ENCODE assay signal across 8 cellular contexts in the genomic region with DNA sequence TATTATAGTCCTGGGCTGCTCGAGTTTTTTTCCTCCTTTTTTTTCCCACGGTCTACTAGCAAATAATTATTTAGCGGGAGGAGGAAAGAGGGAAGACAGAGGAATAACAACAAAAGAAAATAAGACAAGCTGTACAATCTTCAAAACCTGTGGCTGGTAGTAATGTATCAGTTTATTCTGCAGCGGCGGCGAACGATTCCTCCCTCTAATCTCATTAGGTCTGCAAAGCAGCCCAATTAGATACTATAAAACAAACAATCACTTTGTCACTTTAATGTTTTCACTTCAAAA. TPM values are rescaled to one million over a fixed set of nuclear protein-coding genes. Genes with fewer than 3 reads are reported as not detected.
DNase-seq lines count a peak whose midpoint lies in the region; ATAC-seq, FAIRE-seq and TF ChIP-seq lines count a peak whose summit lies in the region.

No MANE protein-coding gene starts in this region.

- POLR2A ChIA-PET in GM12878 (lab: Charles Lee), result interaction anchor here (0.7 to 1.9 kb wide), 7 partner anchors 8 to 121 kb away, joined by 3 to 9 read pairs (median 3); no protein-coding TSS in a partner anchor

- H3K27ac ChIP-seq in GM12878 (ENCODE audit: control insufficient read depth, insufficient read depth), result peak overlapping the region; percentile 25; the same call in 1 of the 2 replicates

- H3K4me1 Mint-ChIP-seq in stimulated activated naive CD8-positive, alpha-beta T cell treated with anti-CD3 and anti-CD28 coated beads, Interleukin-15, Interleukin-2, amounts not matched to agents 100 ng/mL and 50 ng/mL, for 24 hours (ENCODE audit: low read depth), result peaks cover 56% of the 10 kb centered on the region

- H3K27me3 Mint-ChIP-seq in stimulated activated naive CD8-positive, alpha-beta T cell treated with anti-CD3 and anti-CD28 coated beads, Interleukin-15, Interleukin-2, amounts not matched to agents 100 ng/mL and 50 ng/mL, for 24 hours, result peaks cover 18% of the 10 kb centered on the region

- TF ChIP-seq POLR2A in GM12878 (IDR thresholded peaks at IDR 0.05; ENCODE audit: low read depth, low read length), result no peak

- H3K4me3 ChIP-seq in GM12878 (peak overlapping the region; percentile 69), mononuclear cell (ENCODE audit: low read length) (peak overlapping the region; percentile 82)

- H3K9me3 ChIP-seq in GM12878 (replicated peaks; ENCODE audit: control insufficient read depth, insufficient read depth, low read length), result no peaks in the 10 kb centered on the region
- H3K9me3 ChIP-seq in mononuclear cell (ENCODE audit: low read depth, low read length), result no peaks in the 10 kb centered on the region

- H3K9ac ChIP-seq in GM12878 (ENCODE audit: control insufficient read depth, insufficient read depth, low read length), result peak overlapping the region; percentile 75

- FAIRE-seq in GM12878 (lab: Jason Lieb, UNC), result no peak

- SMC1A ChIA-PET in GM12878 (lab: Charles Lee; ENCODE audit: uncharacterized antibody, unreplicated experiment), result interaction anchor here (0.9 to 4.6 kb wide), 13 partner anchors 19 to 635 kb away, joined by 3 to 12 read pairs (median 4); no protein-coding TSS in a partner anchor

- BruUV-seq in GM12878 (replicated peaks; lab: Mats Ljungman, UMichigan), result TSS peak; percentile 98

- RAD21 ChIA-PET in GM12878 (lab: Charles Lee; ENCODE audit: unreplicated experiment), result interaction anchor here (0.7 to 5.3 kb wide), 21 partner anchors 13 to 522 kb away, joined by 3 to 34 read pairs (median 5); no protein-coding TSS in a partner anchor

- H3K79me2 ChIP-seq in GM12878 (ENCODE audit: control insufficient read depth, insufficient read depth, low read length), result peaks cover 41% of the 10 kb centered on the region

- CTCF ChIA-PET in GM12878 (lab: Yijun Ruan, JAX), result interaction anchor here (0.5 to 4.2 kb wide), 22 partner anchors 13 to 526 kb away, joined by 3 to 23 read pairs (median 4); no protein-coding TSS in a partner anchor

- no peak for DNase-seq in stimulated activated naive CD8-positive, alpha-beta T cell treated with anti-CD3 and anti-CD28 coated beads, Interleukin-15, Interleukin-2, amounts not matched to agents 100 U/mL and 50 U/mL, for 24 hours
- DNase-seq in GM12878 (ENCODE audit: low read depth, low spot score), result no peak
- no peak for DNase-seq in dermis blood vessel endothelial cell
- no peak for DNase-seq in stimulated activated CD8-positive, alpha-beta memory T cell treated with anti-CD3 and anti-CD28 coated beads, Interleukin-4, amount 100 ng/mL, for 48 hours
- DNase-seq in left lobe of liver (ENCODE audit: low spot score), result no peak

- in situ Hi-C loops in GM12878 (cut with MboI), result no loop called here

- ATAC-seq in stimulated activated naive CD8-positive, alpha-beta T cell treated with anti-CD3 and anti-CD28 coated beads, Interleukin-15, Interleukin-2, amounts not matched to agents 100 U/mL and 50 U/mL, for 24 hours, result no peak
- ATAC-seq in GM12878 (no peak), HG03442 (IDR thresholded peaks at IDR 0.05; ENCODE audit: unreplicated experiment) (no peak), left lobe of liver (no peak)

- H3K27me3 ChIP-seq in GM12878 (replicated peaks in 1 of 2; ENCODE audit: control insufficient read depth in 2 of 2, insufficient read depth in 2 of 2, low read length in 1 of 2) (peaks cover 3 to 8% of the 10 kb centered on the region in 2 experiments; a peak in 3 of 4 replicates), mononuclear cell (ENCODE audit: insufficient read depth, low read length) (peaks cover 14% of the 10 kb centered on the region)

- peaks cover 18% of the 10 kb centered on the region for H3K36me3 Mint-ChIP-seq in stimulated activated naive CD8-positive, alpha-beta T cell treated with anti-CD3 and anti-CD28 coated beads, Interleukin-15, Interleukin-2, amounts not matched to agents 100 ng/mL and 50 ng/mL, for 24 hours (ENCODE audit: low read depth)

- peak overlapping the region; percentile 89 for H3K4me3 Mint-ChIP-seq in stimulated activated naive CD8-positive, alpha-beta T cell treated with anti-CD3 and anti-CD28 coated beads, Interleukin-15, Interleukin-2, amounts not matched to agents 100 ng/mL and 50 ng/mL, for 24 hours

- H3K36me3 ChIP-seq in GM12878 (ENCODE audit: control insufficient read depth in 2 of 2, insufficient read depth in 2 of 2, low read length in 1 of 2), result peaks cover 0 to 4% of the 10 kb centered on the region in 2 experiments; a peak in 1 of 4 replicates

- H3K4me2 ChIP-seq in GM12878 (ENCODE audit: control insufficient read depth, insufficient read depth), result peak overlapping the region; percentile 81

- 2% methylated on average over 7 of the region's 7 CpGs for WGBS in GM12878 (ENCODE audit: insufficient coverage, insufficient replicate concordance, low lambda C conversion rate, missing lambda C conversion rate)

- H3K27ac Mint-ChIP-seq in stimulated activated naive CD8-positive, alpha-beta T cell treated with anti-CD3 and anti-CD28 coated beads, Interleukin-15, Interleukin-2, amounts not matched to agents 100 ng/mL and 50 ng/mL, for 24 hours, result peak overlapping the region; percentile 93

- intact Hi-C loops in GM12878 (cut with micrococcal nuclease; ENCODE audit: unreplicated experiment), result loop anchor here (2.0 to 5.0 kb wide), 8 partner anchors 44 to 621 kb away; no protein-coding TSS in a partner anchor

- H2AFZ ChIP-seq in GM12878 (ENCODE audit: control insufficient read depth, low read depth, low read length), result no peak overlapping the region; the same call in 1 of the 2 replicates

- no peak for TF ChIP-seq CTCF in GM12878 (IDR thresholded peaks at IDR 0.05 in 2 of 3, conservative IDR thresholded peaks at IDR 0.05 in 1 of 3; ENCODE audit: control insufficient read depth in 2 of 3, extremely low read depth in 1 of 3, insufficient read depth in 1 of 3, low read depth in 3 of 3, low read length in 3 of 3)

- peaks cover 27% of the 10 kb centered on the region for H3K4me1 ChIP-seq in GM12878 (ENCODE audit: control insufficient read depth, insufficient read depth, low read length)
- peaks cover 63% of the 10 kb centered on the region for H3K4me1 ChIP-seq in mononuclear cell (ENCODE audit: insufficient read depth, low read length)

- no peak for TF ChIP-seq EP300 in GM12878 (IDR thresholded peaks at IDR 0.05; ENCODE audit: borderline replicate concordance in 1 of 2, control insufficient read depth in 1 of 2, low read depth in 2 of 2, low read length in 2 of 2)

- TF ChIP-seq RAD21 in GM12878 (IDR thresholded peaks at IDR 0.05; ENCODE audit: insufficient read depth, low read depth, low read length), result no peak

- H3K9me3 Mint-ChIP-seq in stimulated activated naive CD8-positive, alpha-beta T cell treated with anti-CD3 and anti-CD28 coated beads, Interleukin-15, Interleukin-2, amounts not matched to agents 100 ng/mL and 50 ng/mL, for 24 hours, result no peaks in the 10 kb centered on the region

- no peaks in the 10 kb centered on the region for H4K20me1 ChIP-seq in GM12878 (ENCODE audit: control insufficient read depth, insufficient read depth)

TF ChIP-seq in GM12878, 131 proteins besides CTCF, POLR2A, EP300 and RAD21:
- TF ChIP-seq IRF3 (IDR thresholded peaks at IDR 0.05) (no peak), SKIL (IDR thresholded peaks at IDR 0.05; ENCODE audit: low read depth, poor library complexity, severe bottlenecking) (peak; percentile 71)

RNA-seq across cellular contexts. Expression of gene TLE3, which starts 0.4 kb away (rescaled TPM):
- total RNA-seq in GM12878 (2013; cell fraction: nucleolus; rRNA removed), result 56.1 and 56.3 TPM in 2 replicates
- total RNA-seq in GM12878 (2014; rRNA removed) (20.3 and 21.9 TPM in 2 replicates), GM12878 (2014; rRNA removed; fragmentation: Illumina TruSeq; extraction: Trizol) (8.7 and 9.2 TPM in 2 replicates), GM12878 (2021) (56.3 and 65.5 TPM in 2 replicates), mononuclear cell (196 TPM), dermis blood vessel endothelial cell (25.4 and 38.3 TPM in 2 replicates), left lobe of liver (7.0 TPM)
- polyA plus RNA-seq in GM12878 (2011; ENCODE audit: low read depth), result 34.4 TPM
- polyA plus RNA-seq in GM12878 (2011; rRNA removed) (5.3 and 8.7 TPM in 2 replicates), GM12878 (2014; fragmentation: Illumina TruSeq; extraction: Trizol) (4.6 and 9.7 TPM in 2 replicates), GM12878 (2014; fragmentation: Nextera tagmentation; extraction: Ambion mirVana) (1 to 10 TPM; 1.2 to 2.2 TPM), GM12878 (2014; rRNA removed) (23.6 and 28.3 TPM in 2 replicates), GM12878 (2016; fragmentation: Nextera tagmentation; extraction: Ambion mirVana) (10 to 100 TPM in 1 of 2 experiments, 1 to 10 TPM in 1; 9.6 to 10.0 TPM)
- polyA plus RNA-seq in GM12878 (2011; cell fraction: cytosol; rRNA removed), result 12.5 and 15.1 TPM in 2 replicates
- 58.8 and 68.9 TPM in 2 replicates for polyA plus RNA-seq in GM12878 (2011; cell fraction: nucleus; rRNA removed)
- 27.1 and 45.9 TPM in 2 replicates for polyA plus RNA-seq in GM12878 (2012)
- polyA minus RNA-seq in GM12878 (2011; rRNA and poly(A)+ RNA removed), result 35.7 and 39.9 TPM in 2 replicates
- polyA minus RNA-seq in GM12878 (2011; cell fraction: cytosol; rRNA and poly(A)+ RNA removed), result 14.1 and 25.1 TPM in 2 replicates
- polyA minus RNA-seq in GM12878 (2011; cell fraction: nucleus; rRNA and poly(A)+ RNA removed), result 34.3 and 66.5 TPM in 2 replicates
